ENCODE assay signal across 19 cellular contexts in genomic region chr6:53417141-53417540, GRCh38.
"Had no signal": no experiment of that assay in that cellular context is flagged by ENCODE, and none has a peak within 500 bp of the region (broad histone marks: within the 10 kb centered on the region; RNA-seq: fewer than 3 reads in every experiment).

No MANE protein-coding gene starts in this region.

- H3K27me3 Mint-ChIP-seq: T-cell had no signal

- H3K36me3 Mint-ChIP-seq: natural killer cell, T-cell had no signal

- H3K36me3 ChIP-seq: suprapubic skin had no signal

- ATAC-seq: left ventricle myocardium superior, natural killer cell, right cardiac atrium, T-cell had no signal

- H3K4me3 Mint-ChIP-seq: natural killer cell, T-cell had no signal

- H3K4me1 ChIP-seq: suprapubic skin had no signal

- H3K4me3 ChIP-seq: dorsolateral prefrontal cortex, smooth muscle cell, suprapubic skin had no signal

- FAIRE-seq: bronchial epithelial cell had no signal

- H3K4me1 Mint-ChIP-seq: natural killer cell, T-cell had no signal

- H3K27ac ChIP-seq: dorsolateral prefrontal cortex, suprapubic skin had no signal

- H3K9me3 Mint-ChIP-seq: natural killer cell, T-cell had no signal

- H3K27me3 ChIP-seq: suprapubic skin had no signal

- DNase-seq: activated CD4-positive, alpha-beta T cell treated with anti-CD3 and anti-CD28 coated beads, Interleukin-2, amount 50 U/mL, for 4 hours; activated CD4-positive, CD25-positive, alpha-beta regulatory T cell treated with anti-CD3 and anti-CD28 coated beads, Interleukin-2, amount 50 U/mL, for 72 hours; activated naive CD4-positive, alpha-beta T cell; activated T-cell treated with anti-CD3 and anti-CD28 coated beads for 4 hours; anterior cingulate cortex; dorsolateral prefrontal cortex; left ventricle myocardium superior; mesenchymal stem cell; natural killer cell; nucleus accumbens; right cardiac atrium; stimulated activated CD4-positive, alpha-beta T cell treated with anti-CD3 and anti-CD28 coated beads, Interleukin-4, amount 100 ng/mL, for 4 hours; stimulated activated CD8-positive, alpha-beta memory T cell treated with anti-CD3 and anti-CD28 coated beads, Interleukin-4, amount 100 ng/mL, for 48 hours; stimulated activated naive CD4-positive, alpha-beta T cell treated with Interleukin-2 at 50 U/mL for 16 hours; T-cell; T-helper 9 cell had no signal

- H3K27ac Mint-ChIP-seq: natural killer cell, T-cell had no signal

- H3K4me2 ChIP-seq: smooth muscle cell had no signal

- H3K9me3 ChIP-seq: suprapubic skin had no signal
